29 cellular contexts compared by ENCODE assay signal in genomic region chr2:31228717-31229116, GRCh38. TPM values are rescaled to one million over a fixed set of nuclear protein-coding genes. Genes with fewer than 3 reads are reported as not detected.
"Had no signal": no experiment of that assay in that cellular context is flagged by ENCODE, and none has a peak within 500 bp of the region (broad histone marks: within the 10 kb centered on the region; RNA-seq: fewer than 3 reads in every experiment).

No MANE protein-coding gene starts in this region.

- H3K27me3 Mint-ChIP-seq: brain had no signal

- H3K36me3 Mint-ChIP-seq: activated naive CD4-positive, alpha-beta T cell treated with anti-CD3 and anti-CD28 coated beads, Interleukin-2, amount 10 ng/mL, durations not matched to agents 7 days and 5 days; brain had no signal

- H3K4me3 ChIP-seq: PC-9 had no signal

- H3K27ac Mint-ChIP-seq: activated CD4-positive, alpha-beta T cell treated with anti-CD3 and anti-CD28 coated beads, Interleukin-2, amount 10 ng/mL, durations not matched to agents 24 days and 14 days; activated CD8-positive, alpha-beta T cell treated with anti-CD3 and anti-CD28 coated beads, Interleukin-2, amount 10 ng/mL, durations not matched to agents 7 days and 5 days; activated naive CD4-positive, alpha-beta T cell treated with anti-CD3 and anti-CD28 coated beads, Interleukin-2, amount 10 ng/mL, durations not matched to agents 7 days and 5 days; activated naive CD8-positive, alpha-beta T cell; activated naive CD8-positive, alpha-beta T cell treated with anti-CD3 and anti-CD28 coated beads, Interleukin-2, amount 50 U/mL, for 24 hours; brain had no signal

- H3K4me3 Mint-ChIP-seq: activated CD4-positive, alpha-beta T cell treated with anti-CD3 and anti-CD28 coated beads, Interleukin-2, amount 10 ng/mL, durations not matched to agents 24 days and 14 days; activated CD8-positive, alpha-beta T cell treated with anti-CD3 and anti-CD28 coated beads, Interleukin-2, amount 10 ng/mL, durations not matched to agents 7 days and 5 days; activated naive CD4-positive, alpha-beta T cell treated with anti-CD3 and anti-CD28 coated beads, Interleukin-2, amount 10 ng/mL, durations not matched to agents 7 days and 5 days; activated naive CD8-positive, alpha-beta T cell; activated naive CD8-positive, alpha-beta T cell treated with anti-CD3 and anti-CD28 coated beads, Interleukin-2, amount 50 U/mL, for 24 hours; brain had no signal

- H2AFZ ChIP-seq: PC-9 had no signal

- H3K9me3 Mint-ChIP-seq: activated CD4-positive, alpha-beta T cell treated with anti-CD3 and anti-CD28 coated beads, Interleukin-2, amount 10 ng/mL, durations not matched to agents 24 days and 14 days; activated naive CD4-positive, alpha-beta T cell treated with anti-CD3 and anti-CD28 coated beads, Interleukin-2, amount 10 ng/mL, durations not matched to agents 7 days and 5 days; activated naive CD8-positive, alpha-beta T cell treated with anti-CD3 and anti-CD28 coated beads, Interleukin-2, amount 50 U/mL, for 24 hours; brain had no signal

- ATAC-seq: activated CD8-positive, alpha-beta T cell treated with anti-CD3 and anti-CD28 coated beads, Interleukin-2, amount 10 ng/mL, durations not matched to agents 7 days and 5 days; activated naive CD8-positive, alpha-beta T cell treated with anti-CD3 and anti-CD28 coated beads, Interleukin-2, amount 50 U/mL, for 24 hours; Right ventricle myocardium inferior had no signal

- H3K27ac ChIP-seq: PC-9, RWPE1 had no signal

- DNase-seq: activated CD4-positive, alpha-beta T cell treated with anti-CD3 and anti-CD28 coated beads, Interleukin-2, amount 10 ng/mL, durations not matched to agents 24 days and 14 days; activated CD4-positive, alpha-beta T cell treated with anti-CD3 and anti-CD28 coated beads, Interleukin-2, amount 50 U/mL, for 48 hours; activated CD8-positive, alpha-beta memory T cell treated with anti-CD3 and anti-CD28 coated beads, Interleukin-2, amount 50 U/mL, for 4 hours; activated CD8-positive, alpha-beta T cell treated with anti-CD3 and anti-CD28 coated beads, Interleukin-2, amount 10 ng/mL, durations not matched to agents 7 days and 5 days; activated effector memory CD4-positive, alpha-beta T cell treated with Interleukin-2 at 50 U/mL for 16 hours; activated naive CD4-positive, alpha-beta T cell treated with anti-CD3 and anti-CD28 coated beads, Interleukin-2, amount 10 ng/mL, durations not matched to agents 7 days and 5 days; activated naive CD8-positive, alpha-beta T cell treated with anti-CD3 and anti-CD28 coated beads, Interleukin-2, amount 50 U/mL, for 24 hours; activated T-cell treated with anti-CD3 and anti-CD28 coated beads, Interleukin-2, amount 50 U/mL, for 48 hours; anterior cingulate cortex; caudate nucleus; cerebellar nuclear complex; KG1; NCI-H1092 treated with DMSO at 0.1 percent for 48 hours; NCI-H1436; NCI-H1694; NCI-H1930; NCI-H2081 treated with DMSO at 0.1 percent for 48 hours; NCI-H345; NCI-H524 treated with DMSO at 0.1 percent for 48 hours; NCI-H774; PC-9; SW 1271; T-helper 1 cell; T-helper 2 cell had no signal

- H3K4me2 ChIP-seq: PC-9 had no signal

RNA-seq across cellular contexts. Expression of gene CAPN14, which starts 11.4 kb away (rescaled TPM):
- total RNA-seq: activated CD8-positive, alpha-beta T cell treated with anti-CD3 and anti-CD28 coated beads, Interleukin-2, amount 10 ng/mL, durations not matched to agents 7 days and 5 days; NCI-H460 had no signal
